1 cellular context compared by ENCODE assay signal in genomic region chr12:19038210-19038609, GRCh38.
TF ChIP-seq lines count a peak whose summit lies in the region.

No MANE protein-coding gene starts in this region.

TF ChIP-seq in H1, 55 proteins besides CTCF, POLR2A, EP300 and RAD21 (continued from another document):
- no peak for TF ChIP-seq RFX5 (IDR thresholded peaks at IDR 0.05; ENCODE audit: borderline replicate concordance, low read depth, low read length)
- TF ChIP-seq EGR1 (IDR thresholded peaks at IDR 0.05; ENCODE audit: borderline replicate concordance, low read depth, low read length) = no peak
